In genomic region chr2:12884713-12885282, GRCh38 we compare ENCODE assay signal across 12 cellular contexts.
DNase-seq lines count a peak whose midpoint lies in the region; ATAC-seq and TF ChIP-seq lines count a peak whose summit lies in the region.
"Had no signal": no experiment of that assay in that cellular context is flagged by ENCODE, and none has a peak within 500 bp of the region (broad histone marks: within the 10 kb centered on the region; RNA-seq: fewer than 3 reads in every experiment).

No MANE protein-coding gene starts in this region.

- H3K36me3 ChIP-seq in BJ (ENCODE audit: control insufficient read depth, insufficient read depth, low read length), result no peaks in the 10 kb centered on the region
- H3K36me3 ChIP-seq in PC-9 (ENCODE audit: low read depth), result no peaks in the 10 kb centered on the region

- no peaks in the 10 kb centered on the region for H3K36me3 Mint-ChIP-seq in nephron progenitor cell (ENCODE audit: low read depth)

- peaks cover 29% of the 10 kb centered on the region for H3K4me1 Mint-ChIP-seq in nephron progenitor cell

- peak overlapping the region; percentile 68 for H3K4me2 ChIP-seq in PC-9

- H2AFZ ChIP-seq in PC-9, result no peak overlapping the region

- no peaks in the 10 kb centered on the region for H3K27me3 Mint-ChIP-seq in nephron progenitor cell (ENCODE audit: low read depth, poor library complexity)
- H3K27me3 Mint-ChIP-seq: effector memory CD8-positive, alpha-beta T cell had no signal

- peaks cover 32% of the 10 kb centered on the region for H3F3A ChIP-seq in PC-9 (ENCODE audit: insufficient read depth, low read depth)

- peak overlapping the region; percentile 91 for H3K27ac ChIP-seq in PC-9

- intact Hi-C loops in PC-9 (cut with micrococcal nuclease; ENCODE audit: unreplicated experiment), result loop anchor here (1.0 to 2.0 kb wide), 4 partner anchors 27 to 1055 kb away; partner anchors contain the start of gene TRIB2

- H4K20me1 ChIP-seq in PC-9 (ENCODE audit: insufficient read depth), result no peaks in the 10 kb centered on the region

- H3K9me3 ChIP-seq in PC-9 (ENCODE audit: insufficient read depth, low read depth), result no peaks in the 10 kb centered on the region; the same call in 1 of the 2 replicates

- ATAC-seq in HG03280 (IDR thresholded peaks at IDR 0.05; ENCODE audit: unreplicated experiment), result no peak
- ATAC-seq: effector memory CD8-positive, alpha-beta T cell had no signal

- BruUV-seq in PC-9 (replicated peaks; lab: Mats Ljungman, UMichigan), result no TSS peak

- TF ChIP-seq CTCF in BJ (IDR thresholded peaks at IDR 0.05; ENCODE audit: insufficient read depth, low read depth, low read length) (no peak), PC-9 (conservative IDR thresholded peaks at IDR 0.05) (no peak), nephron progenitor cell (IDR thresholded peaks at IDR 0.05) (no peak), GM10266 (IDR thresholded peaks at IDR 0.05; ENCODE audit: control insufficient read depth, insufficient read depth, low read depth, missing control alignments) (no peak), GM13976 (IDR thresholded peaks at IDR 0.05; ENCODE audit: borderline replicate concordance, control extremely low read depth, extremely low read depth, insufficient read depth, missing control alignments) (no peak)

- no peaks in the 10 kb centered on the region for H3K9me2 ChIP-seq in PC-9 (ENCODE audit: insufficient read depth)

- CTCF ChIA-PET in BJ (lab: Yijun Ruan, JAX) (interaction anchor here (0.5 to 1.6 kb wide), 2 partner anchors 48 to 122 kb away, joined by 3 to 4 read pairs; no protein-coding TSS in a partner anchor), PC-9 (lab: Charles Lee) (no interaction called here)

- H3K4me3 ChIP-seq in BJ (ENCODE audit: low read depth, low read length), result no peak overlapping the region
- H3K4me3 ChIP-seq in PC-9, result no peak overlapping the region; the same call in 1 of the 2 replicates

- DNase-seq in BJ (ENCODE audit: low read depth) (peak; percentile 70), PC-9 (peak; percentile 72 to 99), fibroblast of peridontal ligament (ENCODE audit: extremely low read depth) (peak; percentile 73), nephron progenitor cell (peak; percentile 6), GM10266 (ENCODE audit: extremely low spot score) (no peak), 8988T (no peak), GM13976 (ENCODE audit: low spot score) (no peak)
- DNase-seq: activated CD8-positive, alpha-beta memory T cell treated with anti-CD3 and anti-CD28 coated beads, Interleukin-2, amount 50 U/mL, for 4 hours; effector memory CD8-positive, alpha-beta T cell; NCI-H1436; SHP77 had no signal

- no peak overlapping the region for H3K4me3 Mint-ChIP-seq in nephron progenitor cell
- H3K4me3 Mint-ChIP-seq: effector memory CD8-positive, alpha-beta T cell had no signal

- POLR2A ChIA-PET in BJ (lab: Charles Lee) (no interaction called here), PC-9 (lab: Charles Lee; ENCODE audit: unreplicated experiment) (no interaction called here)

- H3K27ac Mint-ChIP-seq in nephron progenitor cell, result peak overlapping the region; percentile 80
- H3K27ac Mint-ChIP-seq: effector memory CD8-positive, alpha-beta T cell had no signal

- H3K4me1 ChIP-seq in PC-9 (replicated peaks; ENCODE audit: insufficient read depth), result peaks cover 37% of the 10 kb centered on the region

- no peaks in the 10 kb centered on the region for H3K79me2 ChIP-seq in PC-9 (ENCODE audit: low read depth)

- H3K27me3 ChIP-seq in BJ (ENCODE audit: control insufficient read depth, insufficient read depth, low read length) (no peaks in the 10 kb centered on the region), PC-9 (ENCODE audit: insufficient read depth, low read depth) (no peaks in the 10 kb centered on the region)

- H3K9me3 Mint-ChIP-seq in nephron progenitor cell, result no peaks in the 10 kb centered on the region
- H3K9me3 Mint-ChIP-seq: effector memory CD8-positive, alpha-beta T cell had no signal

- in situ Hi-C loops in GM13976 (cut with MboI; ENCODE audit: low sequenced_read_pairs, unreplicated experiment), result no loop called here

Comparison
In these comparisons a context has a peak if more than half of its experiments do, and no peak if none do; other contexts are left out.
1. DNase-seq: peak in BJ (single experiment), PC-9 (2 of 2), fibroblast of peridontal ligament (single experiment) and nephron progenitor cell (single experiment); none in GM10266 (single experiment), 8988T (single experiment) and GM13976 (single experiment).